Comparison of ENCODE assay signal across 22 cellular contexts in genomic region chr2:84841577-84841976, GRCh38. TPM values are rescaled to one million over a fixed set of nuclear protein-coding genes. Genes with fewer than 3 reads are reported as not detected.
DNase-seq lines count a peak whose midpoint lies in the region; ATAC-seq lines count a peak whose summit lies in the region.
"Had no signal": no experiment of that assay in that cellular context is flagged by ENCODE, and none has a peak within 500 bp of the region (broad histone marks: within the 10 kb centered on the region; RNA-seq: fewer than 3 reads in every experiment).

No MANE protein-coding gene starts in this region.

- H3K27ac Mint-ChIP-seq in T-helper 1 cell treated with Interleukin-12 subunit alpha and Interleukin-12 subunit beta and Interleukin-4 antibody, amounts not matched to agents 30 μg/mL and 1 μg/mL, for 36 hours: peak overlapping the region; percentile 28
- peak overlapping the region; percentile 88 for H3K27ac Mint-ChIP-seq in activated naive CD8-positive, alpha-beta T cell
- H3K27ac Mint-ChIP-seq in stimulated activated naive CD8-positive, alpha-beta T cell treated with anti-CD3 and anti-CD28 coated beads, Interleukin-15, amount 100 ng/mL, for 72 hours: peak overlapping the region; percentile 17 to 45

- peaks cover 56% of the 10 kb centered on the region for H3K4me1 Mint-ChIP-seq in T-helper 1 cell treated with Interleukin-12 subunit alpha and Interleukin-12 subunit beta and Interleukin-4 antibody, amounts not matched to agents 30 μg/mL and 1 μg/mL, for 36 hours (ENCODE audit: low read depth)
- H3K4me1 Mint-ChIP-seq in activated naive CD8-positive, alpha-beta T cell (ENCODE audit: low read depth): peaks cover 91% of the 10 kb centered on the region
- peaks cover 89% of the 10 kb centered on the region for H3K4me1 Mint-ChIP-seq in stimulated activated naive CD8-positive, alpha-beta T cell treated with anti-CD3 and anti-CD28 coated beads, Interleukin-15, amount 100 ng/mL, for 72 hours

- peaks cover 6% of the 10 kb centered on the region for H3K9me3 Mint-ChIP-seq in T-helper 1 cell treated with Interleukin-12 subunit alpha and Interleukin-12 subunit beta and Interleukin-4 antibody, amounts not matched to agents 30 μg/mL and 1 μg/mL, for 36 hours
- H3K9me3 Mint-ChIP-seq in activated naive CD8-positive, alpha-beta T cell (ENCODE audit: low read depth): no peaks in the 10 kb centered on the region
- H3K9me3 Mint-ChIP-seq in stimulated activated naive CD8-positive, alpha-beta T cell treated with anti-CD3 and anti-CD28 coated beads, Interleukin-15, amount 100 ng/mL, for 72 hours: peaks cover 7 to 11% of the 10 kb centered on the region in 2 donors

- ATAC-seq in stimulated activated naive CD8-positive, alpha-beta T cell treated with anti-CD3 and anti-CD28 coated beads, Interleukin-15, amount 100 ng/mL, for 72 hours: no peak
- ATAC-seq in left lobe of liver: no peak
- ATAC-seq: K562, sciatic nerve, upper lobe of right lung had no signal

- H3K27me3 Mint-ChIP-seq in T-helper 1 cell treated with Interleukin-12 subunit alpha and Interleukin-12 subunit beta and Interleukin-4 antibody, amounts not matched to agents 30 μg/mL and 1 μg/mL, for 36 hours (ENCODE audit: low read depth): no peaks in the 10 kb centered on the region
- H3K27me3 Mint-ChIP-seq in activated naive CD8-positive, alpha-beta T cell: no peaks in the 10 kb centered on the region
- no peaks in the 10 kb centered on the region for H3K27me3 Mint-ChIP-seq in stimulated activated naive CD8-positive, alpha-beta T cell treated with anti-CD3 and anti-CD28 coated beads, Interleukin-15, amount 100 ng/mL, for 72 hours

- peaks cover 50% of the 10 kb centered on the region for H3K36me3 Mint-ChIP-seq in T-helper 1 cell treated with Interleukin-12 subunit alpha and Interleukin-12 subunit beta and Interleukin-4 antibody, amounts not matched to agents 30 μg/mL and 1 μg/mL, for 36 hours (ENCODE audit: low read depth)
- peaks cover 20% of the 10 kb centered on the region for H3K36me3 Mint-ChIP-seq in activated naive CD8-positive, alpha-beta T cell

- DNase-seq in T-helper 1 cell (no peak), left lobe of liver (ENCODE audit: low spot score) (no peak), T1000 (lab: John Stamatoyannopoulos, UW) (no peak)
- peak in 4 of 6 experiments; percentile 26 to 76 (median 68) for DNase-seq in stimulated activated naive CD4-positive, alpha-beta T cell (lab: John Stamatoyannopoulos, UW)
- DNase-seq in stimulated activated naive CD4-positive, alpha-beta T cell treated with Interleukin-2 at 50 U/mL for 16 hours (lab: John Stamatoyannopoulos, UW): no peak
- no peak for DNase-seq in stimulated activated naive CD8-positive, alpha-beta T cell treated with anti-CD3 and anti-CD28 coated beads, Interleukin-15, amount 100 ng/mL, for 72 hours
- DNase-seq: activated CD4-positive, CD25-positive, alpha-beta regulatory T cell treated with anti-CD3 and anti-CD28 coated beads, Interleukin-2, amount 50 U/mL, for 72 hours; AML-193; Caco-2; cerebellar nuclear complex; DMS79 treated with DMSO at 0.1 percent for 48 hours; dorsolateral prefrontal cortex; kidney glomerular epithelial cell; MG63; NCI-H2029 treated with DMSO at 0.1 percent for 48 hours; NCI-H226; substantia nigra; upper lobe of right lung had no signal

- peak overlapping the region; percentile 7 for H3K4me3 Mint-ChIP-seq in T-helper 1 cell treated with Interleukin-12 subunit alpha and Interleukin-12 subunit beta and Interleukin-4 antibody, amounts not matched to agents 30 μg/mL and 1 μg/mL, for 36 hours
- H3K4me3 Mint-ChIP-seq in activated naive CD8-positive, alpha-beta T cell: peak overlapping the region; percentile 78
- H3K4me3 Mint-ChIP-seq in stimulated activated naive CD8-positive, alpha-beta T cell treated with anti-CD3 and anti-CD28 coated beads, Interleukin-15, amount 100 ng/mL, for 72 hours: peak overlapping the region; percentile 84 to 87

RNA-seq across cellular contexts. Expression of gene TRABD2A, which starts 39.3 kb away (rescaled TPM):
- total RNA-seq in left lobe of liver: 0.68 TPM

Comparison
In these comparisons a context has a peak if more than half of its experiments do, and no peak if none do; other contexts are left out.
1. DNase-seq: peak in stimulated activated naive CD4-positive, alpha-beta T cell (4 of 6); none in T-helper 1 cell (0 of 5), stimulated activated naive CD4-positive, alpha-beta T cell treated with Interleukin-2 at 50 U/mL for 16 hours (single experiment), stimulated activated naive CD8-positive, alpha-beta T cell treated with anti-CD3 and anti-CD28 coated beads, Interleukin-15, amount 100 ng/mL, for 72 hours (0 of 2), left lobe of liver (single experiment) and T1000 (single experiment).
2. H3K27ac Mint-ChIP-seq: peak in every context shown above with its lines; median percentile 88 in activated naive CD8-positive, alpha-beta T cell; 31 in stimulated activated naive CD8-positive, alpha-beta T cell treated with anti-CD3 and anti-CD28 coated beads, Interleukin-15, amount 100 ng/mL, for 72 hours; 28 in T-helper 1 cell treated with Interleukin-12 subunit alpha and Interleukin-12 subunit beta and Interleukin-4 antibody, amounts not matched to agents 30 μg/mL and 1 μg/mL, for 36 hours.
3. H3K4me3 Mint-ChIP-seq: peak in every context shown above with its lines; median percentile 86 in stimulated activated naive CD8-positive, alpha-beta T cell treated with anti-CD3 and anti-CD28 coated beads, Interleukin-15, amount 100 ng/mL, for 72 hours; 78 in activated naive CD8-positive, alpha-beta T cell; 7 in T-helper 1 cell treated with Interleukin-12 subunit alpha and Interleukin-12 subunit beta and Interleukin-4 antibody, amounts not matched to agents 30 μg/mL and 1 μg/mL, for 36 hours.